Comparison of ENCODE assay signal across 8 cellular contexts in genomic region chr14:102524026-102524450, GRCh38. TPM values are rescaled to one million over a fixed set of nuclear protein-coding genes. Genes with fewer than 3 reads are reported as not detected.
A peak's percentile ranks its signal among the peaks of the same experiment; 100 is the strongest.
DNase-seq lines count a peak whose midpoint lies in the region; ATAC-seq and TF ChIP-seq lines count a peak whose summit lies in the region.

No MANE protein-coding gene starts in this region.

- no peaks in the 10 kb centered on the region for H3K36me3 ChIP-seq in CD4-positive, alpha-beta memory T cell (ENCODE audit: insufficient read depth, low read length)
- H3K36me3 ChIP-seq in naive thymus-derived CD4-positive, alpha-beta T cell (ENCODE audit: control insufficient read depth in 2 of 3, insufficient read depth in 3 of 3, low read length in 3 of 3): no peaks in the 10 kb centered on the region

- H3K36me3 Mint-ChIP-seq in CD4-positive, alpha-beta memory T cell: no peaks in the 10 kb centered on the region
- no peaks in the 10 kb centered on the region for H3K36me3 Mint-ChIP-seq in naive thymus-derived CD4-positive, alpha-beta T cell
- H3K36me3 Mint-ChIP-seq in chondrocyte (ENCODE audit: low read depth): no peaks in the 10 kb centered on the region

- H3K4me1 ChIP-seq in CD4-positive, alpha-beta memory T cell (ENCODE audit: insufficient read depth, low read length): peaks cover 22% of the 10 kb centered on the region
- peaks cover 16 to 18% of the 10 kb centered on the region in 2 donors for H3K4me1 ChIP-seq in naive thymus-derived CD4-positive, alpha-beta T cell (ENCODE audit: control insufficient read depth in 2 of 2, insufficient read depth in 2 of 2, low read length in 2 of 2)

- H3K4me3 Mint-ChIP-seq in CD4-positive, alpha-beta memory T cell: peak overlapping the region in 7 of 8 donors; percentile 63 to 93 (median 80)
- peak overlapping the region; percentile 66 to 89 (median 81) for H3K4me3 Mint-ChIP-seq in naive thymus-derived CD4-positive, alpha-beta T cell
- H3K4me3 Mint-ChIP-seq in chondrocyte (ENCODE audit: unreplicated experiment): no peak overlapping the region

- H3K27me3 ChIP-seq in CD4-positive, alpha-beta memory T cell (ENCODE audit: insufficient read depth, low read length): no peaks in the 10 kb centered on the region
- no peaks in the 10 kb centered on the region for H3K27me3 ChIP-seq in naive thymus-derived CD4-positive, alpha-beta T cell (ENCODE audit: control insufficient read depth in 2 of 2, insufficient read depth in 2 of 2, low read length in 2 of 2)

- ATAC-seq in HG02840 (IDR thresholded peaks at IDR 0.05; ENCODE audit: low FRiP score, unreplicated experiment): peak; percentile 10
- peak; percentile 1 for ATAC-seq in naive thymus-derived CD4-positive, alpha-beta T cell
- ATAC-seq in HG03378 (IDR thresholded peaks at IDR 0.05; ENCODE audit: unreplicated experiment): no peak

- H3K27ac ChIP-seq in CD4-positive, alpha-beta memory T cell (ENCODE audit: low read depth, low read length): no peak overlapping the region
- H3K27ac ChIP-seq in naive thymus-derived CD4-positive, alpha-beta T cell (ENCODE audit: low read depth, low read length): peak overlapping the region; percentile 60

- in situ Hi-C loops in astrocyte of the cerebellum (cut with HindIII; ENCODE audit: low sequenced_read_pairs): no loop called here

- intact Hi-C loops in CD4-positive, alpha-beta memory T cell (cut with micrococcal nuclease): loop anchor here (2.0 to 5.0 kb wide), 2 partner anchors 171 to 393 kb away; no protein-coding TSS in a partner anchor
- intact Hi-C loops in naive thymus-derived CD4-positive, alpha-beta T cell (cut with micrococcal nuclease): loop anchor here (1.0 to 10.0 kb wide), 13 partner anchors 13 to 567 kb away; partner anchors contain the start of genes ANKRD9 (in 1 of the 2), CINP (in 1 of the 2), RCOR1 (in 1 of the 2) and TECPR2 (in 1 of the 2)

- H3K9me3 ChIP-seq in CD4-positive, alpha-beta memory T cell (ENCODE audit: control insufficient read depth in 1 of 2, low read length in 2 of 2): no peaks in the 10 kb centered on the region
- H3K9me3 ChIP-seq in naive thymus-derived CD4-positive, alpha-beta T cell (ENCODE audit: control insufficient read depth in 2 of 3, low read length in 3 of 3): no peaks in the 10 kb centered on the region

- H3K9me3 Mint-ChIP-seq in CD4-positive, alpha-beta memory T cell: no peaks in the 10 kb centered on the region
- peaks cover 0 to 2% (median 0%) of the 10 kb centered on the region in 11 donors for H3K9me3 Mint-ChIP-seq in naive thymus-derived CD4-positive, alpha-beta T cell
- H3K9me3 Mint-ChIP-seq in chondrocyte (ENCODE audit: low read depth): no peaks in the 10 kb centered on the region

- CTCF ChIA-PET in CD4-positive, alpha-beta memory T cell (lab: Charles Lee; ENCODE audit: partially characterized antibody): interaction anchor here (0.5 to 12.2 kb wide), 7 partner anchors 16 to 85 kb away, joined by 3 to 252 read pairs (median 6); no protein-coding TSS in a partner anchor
- CTCF ChIA-PET in naive thymus-derived CD4-positive, alpha-beta T cell (lab: Charles Lee): interaction anchor here (0.6 kb wide), 1 partner anchor 412 kb away, joined by 5 read pairs; no protein-coding TSS in a partner anchor

- peaks cover 14 to 30% (median 24%) of the 10 kb centered on the region in 4 donors for H3K4me1 Mint-ChIP-seq in CD4-positive, alpha-beta memory T cell
- H3K4me1 Mint-ChIP-seq in naive thymus-derived CD4-positive, alpha-beta T cell: peaks cover 20 to 32% (median 29%) of the 10 kb centered on the region in 7 donors
- peaks cover 14% of the 10 kb centered on the region for H3K4me1 Mint-ChIP-seq in chondrocyte (ENCODE audit: low read depth)

- peak overlapping the region in 5 of 7 donors; percentile 27 to 90 (median 75) for H3K27ac Mint-ChIP-seq in CD4-positive, alpha-beta memory T cell
- H3K27ac Mint-ChIP-seq in naive thymus-derived CD4-positive, alpha-beta T cell: peak overlapping the region in 4 of 9 donors; percentile 23 to 78 (median 46)
- H3K27ac Mint-ChIP-seq in chondrocyte (ENCODE audit: unreplicated experiment): no peak overlapping the region

- H3K4me3 ChIP-seq in CD4-positive, alpha-beta memory T cell (ENCODE audit: low read length in 2 of 2): peak overlapping the region in 1 of 2 donors; percentile 59
- peak overlapping the region; percentile 62 for H3K4me3 ChIP-seq in astrocyte of the cerebellum (ENCODE audit: low read depth, low read length)
- peak overlapping the region; percentile 69 for H3K4me3 ChIP-seq in naive thymus-derived CD4-positive, alpha-beta T cell (ENCODE audit: low read length)

- no peaks in the 10 kb centered on the region for H3K27me3 Mint-ChIP-seq in CD4-positive, alpha-beta memory T cell
- no peaks in the 10 kb centered on the region for H3K27me3 Mint-ChIP-seq in naive thymus-derived CD4-positive, alpha-beta T cell
- no peaks in the 10 kb centered on the region for H3K27me3 Mint-ChIP-seq in chondrocyte (ENCODE audit: low read depth)

- POLR2A ChIA-PET in CD4-positive, alpha-beta memory T cell (lab: Charles Lee; ENCODE audit: partially characterized antibody): interaction anchor here (0.7 to 2.9 kb wide), 5 partner anchors 14 to 171 kb away, joined by 3 to 9 read pairs (median 8); partner anchors contain the start of genes ANKRD9 and RCOR1
- POLR2A ChIA-PET in naive thymus-derived CD4-positive, alpha-beta T cell (lab: Charles Lee): interaction anchor here (1.0 to 1.7 kb wide), 4 partner anchors 12 to 71 kb away, joined by 3 to 6 read pairs (median 3); no protein-coding TSS in a partner anchor

- no peak for DNase-seq in CD4-positive, alpha-beta memory T cell
- no peak for DNase-seq in astrocyte of the cerebellum (ENCODE audit: low read depth)
- no peak for DNase-seq in naive thymus-derived CD4-positive, alpha-beta T cell
- DNase-seq in AG08395 (ENCODE audit: low spot score): no peak
- DNase-seq in chondrocyte (ENCODE audit: low spot score): no peak
- DNase-seq in NCI-H2196 (lab: John Stamatoyannopoulos, UW; ENCODE audit: unreplicated experiment): no peak

- TF ChIP-seq CTCF in astrocyte of the cerebellum (IDR thresholded peaks at IDR 0.05; ENCODE audit: low read depth, low read length, missing control alignments): no peak
- no peak for TF ChIP-seq CTCF in chondrocyte (IDR thresholded peaks at IDR 0.05)

RNA-seq across cellular contexts. Expression of gene ANKRD9, which starts 14.5 kb away (rescaled TPM):
- total RNA-seq in CD4-positive, alpha-beta memory T cell: 1 to 10 TPM; 1.8 to 2.5 TPM
- polyA plus RNA-seq in CD4-positive, alpha-beta memory T cell: under 1 TPM in 1 of 2 donors, not detected in 1; 0.69 TPM
- 1 to 10 TPM; 1.1 to 8.1 (median 2.2) TPM for total RNA-seq in naive thymus-derived CD4-positive, alpha-beta T cell
- polyA plus RNA-seq in naive thymus-derived CD4-positive, alpha-beta T cell: under 1 TPM; 0.26 to 0.72 TPM
- 17.3 to 19.5 TPM (median 18.0 TPM) in 3 replicates for total RNA-seq in chondrocyte
